In genomic region chr15:68085052-68085451, GRCh38 we compare ENCODE assay signal across 21 cellular contexts.
"Had no signal": no experiment of that assay in that cellular context is flagged by ENCODE, and none has a peak within 500 bp of the region (broad histone marks: within the 10 kb centered on the region; RNA-seq: fewer than 3 reads in every experiment).

No MANE protein-coding gene starts in this region.

- H3K9me3 ChIP-seq: adrenal gland, sigmoid colon, spleen, thyroid gland had no signal

- H3K27ac ChIP-seq: adrenal gland, sigmoid colon, spleen, thyroid gland had no signal

- H3K4me3 Mint-ChIP-seq: activated CD4-positive, alpha-beta T cell treated with anti-CD3 and anti-CD28 coated beads, Interleukin-2, amount 10 ng/mL, durations not matched to agents 24 days and 14 days; activated CD8-positive, alpha-beta T cell treated with anti-CD3 and anti-CD28 coated beads for 36 hours; activated T-helper 17 cell treated with anti-CD3 and anti-CD28 coated beads, Interleukin-2, amount 50 U/mL, for 72 hours; dendritic cell treated with granulocyte-macrophage colony-stimulating factor and Interleukin-4, amounts not matched to agents 40 ng/mL and 50 ng/mL, for 4 days; mesothelial cell of epicardium; natural killer cell treated with Interleukin-12 subunit alpha and Interleukin-12 subunit beta and Interleukin-15 and Interleukin-18, amount 100 ng/mL, for 72 hours; stimulated activated naive B cell treated with anti-CD40 and anti-IgM and Interleukin-4, amounts not matched to agents 10 μg/mL and 1 μg/mL and 100 μg/mL, for 72 hours had no signal

- ATAC-seq: activated CD8-positive, alpha-beta T cell treated with anti-CD3 and anti-CD28 coated beads for 36 hours; activated T-helper 17 cell treated with anti-CD3 and anti-CD28 coated beads, Interleukin-2, amount 50 U/mL, for 72 hours; effector memory CD8-positive, alpha-beta T cell; left lobe of liver; natural killer cell treated with Interleukin-12 subunit alpha and Interleukin-12 subunit beta and Interleukin-15 and Interleukin-18, amount 100 ng/mL, for 72 hours; stimulated activated naive B cell treated with anti-CD40 and anti-IgM and Interleukin-4, amounts not matched to agents 10 μg/mL and 1 μg/mL and 100 μg/mL, for 72 hours had no signal

- H3K36me3 ChIP-seq: thyroid gland had no signal

- H3K9me3 Mint-ChIP-seq: activated CD4-positive, alpha-beta T cell treated with anti-CD3 and anti-CD28 coated beads, Interleukin-2, amount 10 ng/mL, durations not matched to agents 24 days and 14 days; activated CD8-positive, alpha-beta T cell treated with anti-CD3 and anti-CD28 coated beads for 36 hours; activated T-helper 17 cell treated with anti-CD3 and anti-CD28 coated beads, Interleukin-2, amount 50 U/mL, for 72 hours; dendritic cell treated with granulocyte-macrophage colony-stimulating factor and Interleukin-4, amounts not matched to agents 40 ng/mL and 50 ng/mL, for 4 days; effector memory CD8-positive, alpha-beta T cell; mesothelial cell of epicardium; natural killer cell treated with Interleukin-12 subunit alpha and Interleukin-12 subunit beta and Interleukin-15 and Interleukin-18, amount 100 ng/mL, for 72 hours; stimulated activated naive B cell treated with anti-CD40 and anti-IgM and Interleukin-4, amounts not matched to agents 10 μg/mL and 1 μg/mL and 100 μg/mL, for 72 hours had no signal

- H3K4me3 ChIP-seq: adrenal gland, lung, sigmoid colon, spleen, thyroid gland had no signal

- H3K27me3 ChIP-seq: adrenal gland, sigmoid colon, spleen, thyroid gland had no signal

- H3K27me3 Mint-ChIP-seq: activated CD4-positive, alpha-beta T cell treated with anti-CD3 and anti-CD28 coated beads, Interleukin-2, amount 10 ng/mL, durations not matched to agents 24 days and 14 days; activated CD8-positive, alpha-beta T cell treated with anti-CD3 and anti-CD28 coated beads for 36 hours; activated T-helper 17 cell treated with anti-CD3 and anti-CD28 coated beads, Interleukin-2, amount 50 U/mL, for 72 hours; dendritic cell treated with granulocyte-macrophage colony-stimulating factor and Interleukin-4, amounts not matched to agents 40 ng/mL and 50 ng/mL, for 4 days; effector memory CD8-positive, alpha-beta T cell; natural killer cell treated with Interleukin-12 subunit alpha and Interleukin-12 subunit beta and Interleukin-15 and Interleukin-18, amount 100 ng/mL, for 72 hours; stimulated activated naive B cell treated with anti-CD40 and anti-IgM and Interleukin-4, amounts not matched to agents 10 μg/mL and 1 μg/mL and 100 μg/mL, for 72 hours had no signal

- H3K27ac Mint-ChIP-seq: activated CD4-positive, alpha-beta T cell treated with anti-CD3 and anti-CD28 coated beads, Interleukin-2, amount 10 ng/mL, durations not matched to agents 24 days and 14 days; activated CD8-positive, alpha-beta T cell treated with anti-CD3 and anti-CD28 coated beads for 36 hours; activated T-helper 17 cell treated with anti-CD3 and anti-CD28 coated beads, Interleukin-2, amount 50 U/mL, for 72 hours; dendritic cell treated with granulocyte-macrophage colony-stimulating factor and Interleukin-4, amounts not matched to agents 40 ng/mL and 50 ng/mL, for 4 days; mesothelial cell of epicardium; natural killer cell treated with Interleukin-12 subunit alpha and Interleukin-12 subunit beta and Interleukin-15 and Interleukin-18, amount 100 ng/mL, for 72 hours; stimulated activated naive B cell treated with anti-CD40 and anti-IgM and Interleukin-4, amounts not matched to agents 10 μg/mL and 1 μg/mL and 100 μg/mL, for 72 hours had no signal

- DNase-seq: activated CD4-positive, alpha-beta T cell treated with anti-CD3 and anti-CD28 coated beads, Interleukin-2, amount 10 ng/mL, durations not matched to agents 24 days and 14 days; activated CD4-positive, CD25-positive, alpha-beta regulatory T cell; activated CD8-positive, alpha-beta T cell treated with anti-CD3 and anti-CD28 coated beads for 36 hours; activated naive CD4-positive, alpha-beta T cell; activated T-cell treated with anti-CD3 and anti-CD28 coated beads, Interleukin-2, amount 50 U/mL, for 1 hour; adrenal gland; effector memory CD8-positive, alpha-beta T cell; head of caudate nucleus; kidney; nucleus accumbens; sigmoid colon; spleen; stimulated activated naive B cell treated with anti-CD40 and anti-IgM and Interleukin-4, amounts not matched to agents 10 μg/mL and 1 μg/mL and 100 μg/mL, for 72 hours; T1000; thyroid gland had no signal
